21 cellular contexts compared by ENCODE assay signal in the genomic region with DNA sequence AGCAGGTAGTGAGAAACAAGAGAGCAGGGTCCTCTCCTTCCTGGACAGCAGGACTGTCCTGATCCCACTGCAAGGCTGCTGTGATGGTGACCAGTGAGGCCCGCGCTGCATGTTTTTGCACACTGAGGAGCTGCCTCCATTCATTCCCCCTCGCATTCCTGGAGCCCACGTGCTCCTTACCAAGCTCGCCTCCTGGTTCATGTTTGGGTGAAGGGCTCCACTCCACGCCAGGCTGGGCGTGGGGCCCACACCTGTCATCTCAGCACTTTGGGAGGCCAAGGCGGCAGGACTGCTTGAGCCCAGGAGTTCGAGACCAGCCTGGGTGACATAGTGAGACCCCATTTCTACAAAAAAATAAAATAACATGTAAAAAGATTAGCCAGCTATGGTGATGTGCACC.
"Had no signal": no experiment of that assay in that cellular context is flagged by ENCODE, and none has a peak within 500 bp of the region (broad histone marks: within the 10 kb centered on the region; RNA-seq: fewer than 3 reads in every experiment).

No MANE protein-coding gene starts in this region.

- DNase-seq: activated CD4-positive, alpha-beta memory T cell treated with anti-CD3 and anti-CD28 coated beads, Interleukin-2, amount 10 ng/mL, durations not matched to agents 7 days and 5 days; activated CD4-positive, alpha-beta T cell treated with anti-CD3 and anti-CD28 coated beads, Interleukin-2, amount 10 ng/mL, durations not matched to agents 24 days and 14 days; activated CD8-positive, alpha-beta memory T cell treated with anti-CD3 and anti-CD28 coated beads, Interleukin-2, amount 10 ng/mL, durations not matched to agents 7 days and 5 days; activated effector memory CD4-positive, alpha-beta T cell treated with anti-CD3 and anti-CD28 coated beads, Interleukin-2, amount 50 U/mL, for 16 hours; activated naive CD4-positive, alpha-beta T cell treated with anti-CD3 and anti-CD28 coated beads, Interleukin-2, amount 50 U/mL, for 16 hours; activated naive CD8-positive, alpha-beta T cell treated with anti-CD3 and anti-CD28 coated beads, Interleukin-2, amount 50 U/mL, for 24 hours; activated T-cell treated with anti-CD3 and anti-CD28 coated beads for 4 hours; body of pancreas; effector CD8-positive, alpha-beta T cell; erythroblast; foreskin fibroblast; kidney; midbrain; occipital lobe; sigmoid colon; stimulated activated CD4-positive, alpha-beta T cell treated with anti-CD3 and anti-CD28 coated beads, Interleukin-15, amount 100 ng/mL, for 24 hours; stimulated activated naive B cell treated with anti-CD40 and anti-IgM and Interleukin-4, amounts not matched to agents 10 μg/mL and 1 μg/mL and 100 μg/mL, for 72 hours; testis; trophoblast cell had no signal

- ATAC-seq: activated CD4-positive, CD25-positive, alpha-beta regulatory T cell treated with anti-CD3 and anti-CD28 coated beads, Interleukin-2, amount 50 U/mL, for 24 hours; activated CD8-positive, alpha-beta memory T cell treated with anti-CD3 and anti-CD28 coated beads, Interleukin-2, amount 10 ng/mL, durations not matched to agents 7 days and 5 days; activated naive CD8-positive, alpha-beta T cell treated with anti-CD3 and anti-CD28 coated beads, Interleukin-2, amount 50 U/mL, for 24 hours; body of pancreas; stimulated activated naive B cell treated with anti-CD40 and anti-IgM and Interleukin-4, amounts not matched to agents 10 μg/mL and 1 μg/mL and 100 μg/mL, for 72 hours had no signal

- FAIRE-seq: kidney had no signal

- H3K4me3 ChIP-seq: body of pancreas, sigmoid colon, smooth muscle cell, testis had no signal

- H3K9me3 ChIP-seq: body of pancreas, sigmoid colon, testis had no signal

- H3K27ac ChIP-seq: body of pancreas, sigmoid colon, testis had no signal

- H3K27me3 ChIP-seq: body of pancreas, sigmoid colon, testis had no signal

- H3K4me2 ChIP-seq: smooth muscle cell had no signal

- H3K4me1 ChIP-seq: sigmoid colon had no signal
